Comparison of ENCODE assay signal across 22 cellular contexts in genomic region chr4:10491420-10491819, GRCh38.
"Had no signal": no experiment of that assay in that cellular context is flagged by ENCODE, and none has a peak within 500 bp of the region (broad histone marks: within the 10 kb centered on the region; RNA-seq: fewer than 3 reads in every experiment).

No MANE protein-coding gene starts in this region.

- H3K4me2 ChIP-seq: SK-N-SH had no signal

- H3K9ac ChIP-seq: SK-N-SH had no signal

- DNase-seq: KBM-7, MV-4-11, NCI-H1092, NCI-H1105 treated with DMSO at 0.1 percent for 48 hours, NCI-H1417 treated with DMSO at 0.1 percent for 48 hours, NCI-H146, NCI-H1694 treated with DMSO at 0.1 percent for 48 hours, NCI-H1930, NCI-H2081, NCI-H2171, NCI-H226, NCI-H446, NCI-H510A, NCI-H524 treated with DMSO at 0.1 percent for 48 hours, NCI-H774, PC-3, SHP77, SK-N-SH, SW 1271, T-cell had no signal

- H3K27ac ChIP-seq: RWPE1 had no signal

- ATAC-seq: Panc1, PC-3, T-cell had no signal

- H3K9me3 ChIP-seq: SK-N-SH had no signal
